Comparison of ENCODE assay signal across 9 cellular contexts in the genomic region with DNA sequence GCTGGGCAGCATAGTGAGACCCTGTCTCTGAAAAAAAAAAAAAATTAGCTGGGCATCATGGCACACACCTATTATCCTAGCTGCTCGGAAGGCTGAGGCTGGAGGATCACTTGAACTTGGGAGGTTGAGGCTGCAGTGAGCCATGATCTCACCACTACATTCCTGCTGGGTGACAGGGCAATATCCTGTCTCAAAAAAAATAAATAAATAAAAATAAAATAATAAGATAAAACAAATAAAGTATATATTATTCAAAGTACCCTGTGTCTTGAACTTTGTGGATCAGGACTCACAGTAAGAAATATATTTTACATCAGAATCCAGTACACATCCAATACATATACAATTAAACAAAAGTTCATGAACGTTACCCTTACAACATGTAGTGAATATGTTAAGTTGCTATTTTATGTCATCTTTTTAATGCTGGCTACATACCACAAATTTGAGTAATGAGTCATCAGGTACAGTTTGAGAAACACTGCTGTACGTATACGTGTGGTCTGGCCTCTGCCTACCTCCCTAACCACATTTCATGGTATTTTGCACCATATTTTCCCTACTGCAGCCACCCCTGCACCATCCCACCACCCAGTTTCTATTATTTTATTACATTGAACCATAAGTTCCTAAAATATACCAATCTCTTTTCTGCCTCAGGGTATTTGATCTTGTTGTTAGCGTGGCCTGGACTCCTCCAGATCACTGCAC. TPM values are rescaled to one million over a fixed set of nuclear protein-coding genes. Genes with fewer than 3 reads are reported as not detected.
DNase-seq lines count a peak whose midpoint lies in the region; ATAC-seq, FAIRE-seq and TF ChIP-seq lines count a peak whose summit lies in the region.
"Had no signal": no experiment of that assay in that cellular context is flagged by ENCODE, and none has a peak within 500 bp of the region (broad histone marks: within the 10 kb centered on the region; RNA-seq: fewer than 3 reads in every experiment).

No MANE protein-coding gene starts in this region.

- peak; percentile 37 for DNase-seq in Caki2 (ENCODE audit: low read depth)
- peak; percentile 93 for DNase-seq in RCC 7860 (ENCODE audit: low spot score)
- peak; percentile 86 to 97 for DNase-seq in fibroblast of lung (ENCODE audit: low read depth in 2 of 2)
- DNase-seq in SIG-M5 (lab: John Stamatoyannopoulos, UW) = no peak
- no peak for DNase-seq in pancreas
- no peak for DNase-seq in nucleus accumbens (lab: John Stamatoyannopoulos, UW)
- no peak for DNase-seq in DMS79 treated with DMSO at 0.1 percent for 48 hours (lab: John Stamatoyannopoulos, UW)

- peak overlapping the region; percentile 65 for H3K4me2 ChIP-seq in fibroblast of lung (ENCODE audit: extremely low read depth, insufficient read depth, low read length)

- H3K9ac ChIP-seq in fibroblast of lung (ENCODE audit: insufficient read depth, low read length) = no peak overlapping the region

- no peak for TF ChIP-seq CTCF in fibroblast of lung (conservative IDR thresholded peaks at IDR 0.05 in 1 of 2, IDR thresholded peaks at IDR 0.05 in 1 of 2; ENCODE audit: low read depth in 1 of 2, low read length in 2 of 2)
- TF ChIP-seq CTCF in pancreas (IDR thresholded peaks at IDR 0.05) = no peak

- H3K27ac ChIP-seq in fibroblast of lung (ENCODE audit: insufficient read depth, low read length) = peak overlapping the region; percentile 64
- no peak overlapping the region for H3K27ac ChIP-seq in pancreas
- H3K27ac ChIP-seq: cardiac muscle cell had no signal

- WGBS in pancreas, 2 donors = 92 to 93% methylated on average over 5 of the region's 5 CpGs

- H3K79me2 ChIP-seq in fibroblast of lung (ENCODE audit: control insufficient read depth, insufficient read depth, low read length) = peaks cover 7% of the 10 kb centered on the region

- H3K4me1 ChIP-seq in fibroblast of lung (ENCODE audit: control insufficient read depth, extremely low read depth, insufficient read depth, low read length) = peaks cover 6% of the 10 kb centered on the region
- H3K4me1 ChIP-seq in pancreas = peaks cover 0 to 6% (median 0%) of the 10 kb centered on the region in 3 donors

- FAIRE-seq in RCC 7860 (lab: Jason Lieb, UNC) (peak; percentile 94), pancreas (lab: Jason Lieb, UNC) (no peak)

- ATAC-seq in GM21447 (IDR thresholded peaks at IDR 0.05; ENCODE audit: unreplicated experiment) = peak; percentile 20
- no peak for ATAC-seq in pancreas

- in situ Hi-C loops in Caki2 (cut with HindIII; ENCODE audit: low pct_unique_long_range_greater_than_20kb, low sequenced_read_pairs) = no loop called here

- H2AFZ ChIP-seq in fibroblast of lung (ENCODE audit: low read length) = peak overlapping the region; percentile 2

- H4K20me1 ChIP-seq in fibroblast of lung (ENCODE audit: control insufficient read depth, extremely low read depth, insufficient read depth, low read length) = no peaks in the 10 kb centered on the region

- no peaks in the 10 kb centered on the region for H3K27me3 ChIP-seq in fibroblast of lung (ENCODE audit: control insufficient read depth, insufficient read depth, low read length)
- no peaks in the 10 kb centered on the region for H3K27me3 ChIP-seq in pancreas
- H3K27me3 ChIP-seq: cardiac muscle cell had no signal

- no peaks in the 10 kb centered on the region for H3K36me3 ChIP-seq in fibroblast of lung (ENCODE audit: control insufficient read depth, insufficient read depth, low read length)
- H3K36me3 ChIP-seq in pancreas = no peaks in the 10 kb centered on the region
- H3K36me3 ChIP-seq: cardiac muscle cell had no signal

- H3K4me3 ChIP-seq in fibroblast of lung (replicated peaks in 1 of 4; ENCODE audit: control extremely low read depth in 1 of 4, insufficient read depth in 1 of 4, low read depth in 3 of 4, low read length in 4 of 4) (no peak overlapping the region), pancreas (no peak overlapping the region)
- H3K4me3 ChIP-seq: cardiac muscle cell had no signal

- intact Hi-C loops in pancreas (cut with DNase I) = no loop called here

- H3K9me3 ChIP-seq in fibroblast of lung (ENCODE audit: control insufficient read depth, insufficient read depth, low read depth, low read length) = no peaks in the 10 kb centered on the region
- no peaks in the 10 kb centered on the region for H3K9me3 ChIP-seq in pancreas

RNA-seq across cellular contexts. Expression of a gene that starts 4.4 kb away (rescaled TPM):
- 7.8 and 9.9 TPM in 2 replicates for total RNA-seq in Caki2 (2014; rRNA removed; shearing (Covaris generic); ENCODE audit: low replicate concordance)
- total RNA-seq in fibroblast of lung (21.0 and 24.7 TPM in 2 replicates), pancreas (10 to 100 TPM in 1 of 6 donors, 1 to 10 TPM in 5; 7.2 to 12.6 (median 8.0) TPM)
- polyA plus RNA-seq in fibroblast of lung (30.8 and 37.5 TPM in 2 replicates), pancreas (10 to 100 TPM in 1 of 2 donors, 1 to 10 TPM in 1; 5.0 to 10.4 TPM)
- 45.9 and 51.1 TPM in 2 replicates for polyA plus RNA-seq in fibroblast of lung (2012)
- 3.6 and 4.5 TPM in 2 replicates for polyA minus RNA-seq in fibroblast of lung (ENCODE audit: low replicate concordance)

RNA-seq across cellular contexts. Expression of a gene that starts 4.8 kb away (rescaled TPM):
- total RNA-seq in Caki2 (2014; rRNA removed; shearing (Covaris generic); ENCODE audit: low replicate concordance) = 23.6 and 25.7 TPM in 2 replicates
- total RNA-seq in fibroblast of lung (23.9 and 27.1 TPM in 2 replicates), pancreas (10 to 100 TPM in 3 of 6 donors, 1 to 10 TPM in 3; 6.3 to 13.4 (median 9.2) TPM)
- polyA plus RNA-seq in fibroblast of lung (23.2 and 28.0 TPM in 2 replicates), pancreas (1 to 10 TPM; 3.1 to 6.9 TPM)
- 16.9 and 18.6 TPM in 2 replicates for polyA plus RNA-seq in fibroblast of lung (2012)
- polyA minus RNA-seq in fibroblast of lung (ENCODE audit: low replicate concordance) = 1.7 TPM in 1 of 2 replicates, not detected in the other

Comparison
In these comparisons a context has a peak if more than half of its experiments do, and no peak if none do; other contexts are left out.
1. DNase-seq: peak in Caki2 (single experiment), RCC 7860 (single experiment) and fibroblast of lung (2 of 2); none in SIG-M5 (single experiment), pancreas (0 of 6), nucleus accumbens (0 of 56) and DMS79 treated with DMSO at 0.1 percent for 48 hours (single experiment).